ENCODE assay signal across 9 cellular contexts in genomic region chr12:46300906-46301305, GRCh38. TPM values are rescaled to one million over a fixed set of nuclear protein-coding genes. Genes with fewer than 3 reads are reported as not detected.
DNase-seq lines count a peak whose midpoint lies in the region; FAIRE-seq and TF ChIP-seq lines count a peak whose summit lies in the region.
"Had no signal": no experiment of that assay in that cellular context is flagged by ENCODE, and none has a peak within 500 bp of the region (broad histone marks: within the 10 kb centered on the region; RNA-seq: fewer than 3 reads in every experiment).

No MANE protein-coding gene starts in this region.

- no peak overlapping the region for H3K4me3 Mint-ChIP-seq in neural progenitor cell
- H3K4me3 Mint-ChIP-seq: effector memory CD8-positive, alpha-beta T cell; T-helper 17 cell had no signal

- H4K20me1 ChIP-seq in neural progenitor cell (ENCODE audit: low read depth) = no peaks in the 10 kb centered on the region

- H3K36me3 Mint-ChIP-seq in neural progenitor cell = no peaks in the 10 kb centered on the region

- peak overlapping the region; percentile 32 for H3K27ac Mint-ChIP-seq in neural progenitor cell
- H3K27ac Mint-ChIP-seq: effector memory CD8-positive, alpha-beta T cell; T-helper 17 cell had no signal

- H3F3A ChIP-seq in neural progenitor cell (ENCODE audit: low read depth) = peaks cover 10% of the 10 kb centered on the region

- WGBS in prostate gland = 56% methylated on average over 3 of the region's 3 CpGs

- no peak for FAIRE-seq in bronchial epithelial cell (lab: Jason Lieb, UNC)

- H3K27me3 ChIP-seq in bronchial epithelial cell (ENCODE audit: control insufficient read depth, insufficient read depth, low read length) (no peaks in the 10 kb centered on the region), neural progenitor cell (no peaks in the 10 kb centered on the region), prostate gland (replicated peaks; ENCODE audit: insufficient read depth) (no peaks in the 10 kb centered on the region)

- intact Hi-C loops in prostate gland (cut with DNase I) = no loop called here

- no peak overlapping the region for H3K4me2 ChIP-seq in neural progenitor cell

- TF ChIP-seq POLR2A in prostate gland (IDR thresholded peaks at IDR 0.05) = no peak

- peaks cover 11% of the 10 kb centered on the region for H3K4me1 Mint-ChIP-seq in neural progenitor cell

- no peak overlapping the region for H3K9ac ChIP-seq in neural progenitor cell

- H3K9me3 ChIP-seq in neural progenitor cell (ENCODE audit: low read depth) (peaks cover 4% of the 10 kb centered on the region), prostate gland (no peaks in the 10 kb centered on the region)

- peak; percentile 9 for DNase-seq in EL
- DNase-seq in NCI-H146 (lab: John Stamatoyannopoulos, UW) = peak; percentile 64
- peak; percentile 27 for DNase-seq in bronchial epithelial cell (ENCODE audit: low read depth)
- DNase-seq in neural progenitor cell (ENCODE audit: low spot score) = no peak
- no peak for DNase-seq in activated gamma-delta T cell (lab: John Stamatoyannopoulos, UW)
- DNase-seq in prostate gland (ENCODE audit: low spot score) = no peak
- no peak for DNase-seq in activated T-cell treated with anti-CD3 and anti-CD28 coated beads, Interleukin-2, amount 50 U/mL, for 48 hours
- DNase-seq: effector memory CD8-positive, alpha-beta T cell; T-helper 17 cell had no signal

- H3K4me1 ChIP-seq in neural progenitor cell = peaks cover 34% of the 10 kb centered on the region
- no peaks in the 10 kb centered on the region for H3K4me1 ChIP-seq in prostate gland (replicated peaks)

- TF ChIP-seq CTCF in bronchial epithelial cell (IDR thresholded peaks at IDR 0.05; ENCODE audit: insufficient read depth, low read length, severe bottlenecking) (no peak), neural progenitor cell (IDR thresholded peaks at IDR 0.05) (no peak), prostate gland (IDR thresholded peaks at IDR 0.05) (no peak)

- H3K27ac ChIP-seq in neural progenitor cell (no peak overlapping the region), prostate gland (no peak overlapping the region)

- H3K4me3 ChIP-seq in bronchial epithelial cell (ENCODE audit: low read depth, low read length) (no peak overlapping the region), neural progenitor cell (no peak overlapping the region), prostate gland (no peak overlapping the region)

- peaks cover 2% of the 10 kb centered on the region for H3K9me3 Mint-ChIP-seq in neural progenitor cell
- H3K9me3 Mint-ChIP-seq: effector memory CD8-positive, alpha-beta T cell had no signal

- no peaks in the 10 kb centered on the region for H3K36me3 ChIP-seq in bronchial epithelial cell (ENCODE audit: control insufficient read depth, insufficient read depth, low read length)
- no peaks in the 10 kb centered on the region for H3K36me3 ChIP-seq in neural progenitor cell
- H3K36me3 ChIP-seq in prostate gland = no peaks in the 10 kb centered on the region

- no peaks in the 10 kb centered on the region for H3K79me2 ChIP-seq in neural progenitor cell (ENCODE audit: low read depth)

- peaks cover 4% of the 10 kb centered on the region for H3K27me3 Mint-ChIP-seq in neural progenitor cell (ENCODE audit: insufficient read depth, low read depth)

- H2AFZ ChIP-seq in neural progenitor cell (replicated peaks) = peak overlapping the region; percentile 53

RNA-seq across cellular contexts. Expression of gene SLC38A1, which starts 32.1 kb away (rescaled TPM):
- total RNA-seq in bronchial epithelial cell = 188 and 263 TPM in 2 replicates
- 103 and 142 TPM in 2 replicates for total RNA-seq in neural progenitor cell (ENCODE audit: low replicate concordance)
- total RNA-seq in prostate gland = 10 to 100 TPM; 24.1 to 45.1 TPM

Comparison
In these comparisons a context has a peak if more than half of its experiments do, and no peak if none do; other contexts are left out.
1. DNase-seq: peak in EL (single experiment), NCI-H146 (single experiment) and bronchial epithelial cell (single experiment); none in neural progenitor cell (single experiment), activated gamma-delta T cell (single experiment), prostate gland (single experiment) and activated T-cell treated with anti-CD3 and anti-CD28 coated beads, Interleukin-2, amount 50 U/mL, for 48 hours (0 of 2).